Comparison of ENCODE assay signal across 18 cellular contexts in genomic region chr9:114431003-114431402, GRCh38.
"Had no signal": no experiment of that assay in that cellular context is flagged by ENCODE, and none has a peak within 500 bp of the region (broad histone marks: within the 10 kb centered on the region; RNA-seq: fewer than 3 reads in every experiment).

No MANE protein-coding gene starts in this region.

- H3K4me2 ChIP-seq: PC-9 had no signal

- H3K9me3 Mint-ChIP-seq: activated CD4-positive, alpha-beta T cell treated with anti-CD3 and anti-CD28 coated beads, Interleukin-2, amount 10 ng/mL, durations not matched to agents 7 days and 5 days; activated CD8-positive, alpha-beta T cell treated with anti-CD3 and anti-CD28 coated beads for 36 hours; WTC11 had no signal

- H2AFZ ChIP-seq: PC-9 had no signal

- H3K4me3 Mint-ChIP-seq: activated CD4-positive, alpha-beta T cell treated with anti-CD3 and anti-CD28 coated beads, Interleukin-2, amount 10 ng/mL, durations not matched to agents 7 days and 5 days; activated CD8-positive, alpha-beta T cell treated with anti-CD3 and anti-CD28 coated beads for 36 hours; T-helper 17 cell; WTC11 had no signal

- H3K9me3 ChIP-seq: breast epithelium had no signal

- ATAC-seq: activated CD8-positive, alpha-beta T cell treated with anti-CD3 and anti-CD28 coated beads for 36 hours; T-helper 17 cell; WTC11 had no signal

- DNase-seq: activated CD4-positive, alpha-beta T cell treated with anti-CD3 and anti-CD28 coated beads, Interleukin-2, amount 10 ng/mL, durations not matched to agents 7 days and 5 days; activated CD8-positive, alpha-beta memory T cell treated with anti-CD3 and anti-CD28 coated beads, Interleukin-2, amount 50 U/mL, for 4 hours; activated CD8-positive, alpha-beta T cell treated with anti-CD3 and anti-CD28 coated beads for 36 hours; activated naive CD4-positive, alpha-beta T cell treated with Interleukin-2 at 50 U/mL for 16 hours; aorta; central memory CD4-positive, alpha-beta T cell; KG1; NCI-H1048; NCI-H1930; NCI-H2227 treated with DMSO at 0.1 percent for 48 hours; NCI-H446 treated with DMSO at 0.1 percent for 48 hours; NCI-H524 treated with DMSO at 0.1 percent for 48 hours; NCI-H748 treated with DMSO at 0.1 percent for 48 hours; PC-9; T-helper 17 cell; T-helper 9 cell had no signal

- H3K36me3 ChIP-seq: breast epithelium had no signal

- H3K4me1 ChIP-seq: breast epithelium had no signal

- H3K27ac Mint-ChIP-seq: activated CD4-positive, alpha-beta T cell treated with anti-CD3 and anti-CD28 coated beads, Interleukin-2, amount 10 ng/mL, durations not matched to agents 7 days and 5 days; activated CD8-positive, alpha-beta T cell treated with anti-CD3 and anti-CD28 coated beads for 36 hours; T-helper 17 cell; WTC11 had no signal

- H3K36me3 Mint-ChIP-seq: WTC11 had no signal

- H3K27me3 Mint-ChIP-seq: activated CD8-positive, alpha-beta T cell treated with anti-CD3 and anti-CD28 coated beads for 36 hours had no signal

- H3K27ac ChIP-seq: breast epithelium, PC-9 had no signal

- H3K27me3 ChIP-seq: breast epithelium had no signal

- H3K4me3 ChIP-seq: breast epithelium, PC-9 had no signal
